In genomic region chr11:20041499-20041898, GRCh38 we compare ENCODE assay signal across 19 cellular contexts.
DNase-seq lines count a peak whose midpoint lies in the region; ATAC-seq, FAIRE-seq and TF ChIP-seq lines count a peak whose summit lies in the region.
"Had no signal": no experiment of that assay in that cellular context is flagged by ENCODE, and none has a peak within 500 bp of the region (broad histone marks: within the 10 kb centered on the region; RNA-seq: fewer than 3 reads in every experiment).

No MANE protein-coding gene starts in this region.

- H3K36me3 Mint-ChIP-seq in MCF 10A (ENCODE audit: insufficient read depth, unreplicated experiment) (peaks cover 100% of the 10 kb centered on the region), WTC11 (peaks cover 51% of the 10 kb centered on the region), type B pancreatic cell (peaks cover 50% of the 10 kb centered on the region)

- WGBS in mammary epithelial cell (ENCODE audit: low coverage, missing lambda C conversion rate), result 67% methylated on average over 3 of the region's 3 CpGs

- no peak for FAIRE-seq in kidney (lab: Jason Lieb, UNC)
- FAIRE-seq: GM18507 had no signal

- ATAC-seq in WTC11 (no peak), HG02884 (IDR thresholded peaks at IDR 0.05; ENCODE audit: unreplicated experiment) (no peak)
- ATAC-seq: HCT116 had no signal

- TF ChIP-seq CTCF in MCF 10A (IDR thresholded peaks at IDR 0.05; ENCODE audit: unreplicated experiment) (no peak), mammary epithelial cell (conservative IDR thresholded peaks at IDR 0.05 in 1 of 2, IDR thresholded peaks at IDR 0.05 in 1 of 2; ENCODE audit: extremely low read depth in 1 of 2, insufficient read depth in 1 of 2, low read depth in 1 of 2, low read length in 2 of 2) (no peak), WTC11 (IDR thresholded peaks at IDR 0.05) (no peak), type B pancreatic cell (conservative IDR thresholded peaks at IDR 0.05) (no peak), kidney (IDR thresholded peaks at IDR 0.05; ENCODE audit: borderline replicate concordance, extremely low read depth, insufficient read depth) (no peak)

- H3K4me2 ChIP-seq in mammary epithelial cell (ENCODE audit: insufficient read depth, low read depth, low read length), result no peak overlapping the region

- H3K27ac ChIP-seq in mammary epithelial cell (ENCODE audit: insufficient read depth, low read depth, low read length) (no peak overlapping the region), kidney (ENCODE audit: low read depth in 2 of 2, low read length in 2 of 2) (peak overlapping the region in 1 of 2 donors; percentile 36)
- H3K27ac ChIP-seq: 22Rv1, GM23248 had no signal

- H3K27me3 ChIP-seq in mammary epithelial cell (ENCODE audit: insufficient read depth, low read length), result no peaks in the 10 kb centered on the region
- H3K27me3 ChIP-seq: MG63 had no signal

- no peak overlapping the region for H3K9ac ChIP-seq in mammary epithelial cell (ENCODE audit: insufficient read depth, low read length)
- H3K9ac ChIP-seq in kidney (ENCODE audit: low read length in 2 of 2), result no peak overlapping the region
- H3K9ac ChIP-seq: GM23248 had no signal

- no peaks in the 10 kb centered on the region for H3K79me2 ChIP-seq in mammary epithelial cell (ENCODE audit: insufficient read depth, low read length)

- CTCF ChIA-PET in MCF 10A (lab: Yijun Ruan, JAX) (interaction anchor here (0.9 to 1.4 kb wide), 7 partner anchors 10 to 314 kb away, joined by 3 to 4 read pairs (median 3); no protein-coding TSS in a partner anchor), mammary epithelial cell (lab: Charles Lee; ENCODE audit: low non-redundant PET) (no interaction called here), WTC11 (lab: Charles Lee) (interaction anchor here (1.0 to 1.3 kb wide), 2 partner anchors 11 to 87 kb away, joined by 3 read pairs; no protein-coding TSS in a partner anchor)

- in situ Hi-C loops in mammary epithelial cell (cut with MboI; ENCODE audit: low sequenced_read_pairs in 2 of 2), result no loop called here

- intact Hi-C loops in MCF 10A (cut with micrococcal nuclease), result no loop called here
- intact Hi-C loops in mammary epithelial cell (cut with micrococcal nuclease), result no loop called here
- intact Hi-C loops in kidney (cut with DNase I), result no loop called here

- H3K27ac Mint-ChIP-seq in MCF 10A (ENCODE audit: low read depth, unreplicated experiment), result peak overlapping the region; percentile 81
- H3K27ac Mint-ChIP-seq in WTC11, result 0 out of 2 replicates have a peak overlapping the region, but pooled peaks have one; percentile 1
- H3K27ac Mint-ChIP-seq in type B pancreatic cell, result peak overlapping the region; percentile 4

- no peaks in the 10 kb centered on the region for H3K27me3 Mint-ChIP-seq in MCF 10A (ENCODE audit: insufficient read depth, unreplicated experiment)
- H3K27me3 Mint-ChIP-seq in WTC11 (ENCODE audit: low read depth), result no peaks in the 10 kb centered on the region
- H3K27me3 Mint-ChIP-seq in type B pancreatic cell, result no peaks in the 10 kb centered on the region

- H4K20me1 ChIP-seq in mammary epithelial cell (ENCODE audit: insufficient read depth, low read length), result no peaks in the 10 kb centered on the region

- POLR2A ChIA-PET in MCF 10A (lab: Yijun Ruan, JAX) (interaction anchor here (0.7 to 23.4 kb wide), 5 partner anchors 14 to 88 kb away, joined by 3 to 691 read pairs (median 3); no protein-coding TSS in a partner anchor), WTC11 (lab: Charles Lee) (interaction anchor here (0.8 kb wide), 1 partner anchor 19 kb away, joined by 3 read pairs; no protein-coding TSS in a partner anchor)

- dilution Hi-C loops in mammary epithelial cell (cut with HindIII; ENCODE audit: low sequenced_read_pairs), result no loop called here

- H3K4me3 ChIP-seq in mammary epithelial cell (replicated peaks in 1 of 3; ENCODE audit: insufficient read depth in 1 of 3, low read depth in 2 of 3, low read length in 3 of 3) (no peak overlapping the region), kidney (ENCODE audit: low read length in 2 of 2) (no peak overlapping the region)
- H3K4me3 ChIP-seq: GM23248, MG63 had no signal

- H3K4me3 Mint-ChIP-seq in MCF 10A (ENCODE audit: unreplicated experiment) (no peak overlapping the region), WTC11 (no peak overlapping the region), type B pancreatic cell (no peak overlapping the region)

- H3K9me3 Mint-ChIP-seq in MCF 10A (ENCODE audit: unreplicated experiment), result no peaks in the 10 kb centered on the region
- H3K9me3 Mint-ChIP-seq in WTC11, result no peaks in the 10 kb centered on the region
- H3K9me3 Mint-ChIP-seq in type B pancreatic cell, result no peaks in the 10 kb centered on the region

- H3K4me1 ChIP-seq in mammary epithelial cell (ENCODE audit: insufficient read depth, low read length) (peaks cover 12% of the 10 kb centered on the region), kidney (ENCODE audit: control insufficient read depth in 1 of 2, insufficient read depth in 1 of 2, low read depth in 1 of 2, low read length in 2 of 2) (peaks cover 0 to 14% of the 10 kb centered on the region in 2 donors)

- BruUV-seq in MCF 10A (replicated peaks; lab: Mats Ljungman, UMichigan), result no TSS peak
- BruUV-seq in mammary epithelial cell (replicated peaks; lab: Mats Ljungman, UMichigan), result no TSS peak

- no peaks in the 10 kb centered on the region for H3K9me3 ChIP-seq in mammary epithelial cell (replicated peaks; ENCODE audit: insufficient read depth, low read length)
- no peaks in the 10 kb centered on the region for H3K9me3 ChIP-seq in kidney (ENCODE audit: control insufficient read depth in 1 of 2, low read length in 2 of 2)
- H3K9me3 ChIP-seq: MG63 had no signal

- no peak overlapping the region for H2AFZ ChIP-seq in mammary epithelial cell (ENCODE audit: low read depth, low read length)
- H2AFZ ChIP-seq: GM23248 had no signal

- DNase-seq in MCF 10A (ENCODE audit: unreplicated experiment) (no peak), mammary epithelial cell (no peak), WTC11 (ENCODE audit: low spot score) (no peak), kidney tubule cell (ENCODE audit: low spot score) (peak; percentile 78), type B pancreatic cell (ENCODE audit: extremely low spot score, unreplicated experiment) (no peak), kidney (no peak)
- no peak for DNase-seq in activated T-cell treated with anti-CD3 and anti-CD28 coated beads, Interleukin-2, amount 50 U/mL, for 48 hours
- DNase-seq: C1 segment of cervical spinal cord; KBM-7; MG63; NCI-H1092 treated with DMSO at 0.1 percent for 48 hours; NCI-H1694 treated with DMSO at 0.1 percent for 48 hours; NCI-H345; NK-92 treated with Interleukin-12 subunit alpha and Interleukin-12 subunit beta, amount 100 ng/mL, for 24 hours had no signal

- H3K36me3 ChIP-seq in mammary epithelial cell (ENCODE audit: insufficient read depth, low read length), result peaks cover 10% of the 10 kb centered on the region
- H3K36me3 ChIP-seq in kidney (ENCODE audit: control insufficient read depth in 1 of 2, insufficient read depth in 2 of 2, low read length in 2 of 2), result no peaks in the 10 kb centered on the region

- H3K4me1 Mint-ChIP-seq in MCF 10A (ENCODE audit: insufficient read depth, unreplicated experiment), result peaks cover 36% of the 10 kb centered on the region
- H3K4me1 Mint-ChIP-seq in WTC11, result peaks cover 45% of the 10 kb centered on the region
- H3K4me1 Mint-ChIP-seq in type B pancreatic cell (ENCODE audit: unreplicated experiment), result peaks cover 58% of the 10 kb centered on the region

TF ChIP-seq in WTC11, 78 proteins besides CTCF, POLR2A, EP300 and RAD21 (continues in another document):
- TF ChIP-seq ZMAT4 (CRISPR knock-in tag; IDR thresholded peaks at IDR 0.05), result no peak
- no peak for TF ChIP-seq JAZF1 (CRISPR knock-in tag; IDR thresholded peaks at IDR 0.05)
- no peak for TF ChIP-seq TP53 (CRISPR knock-in tag; IDR thresholded peaks at IDR 0.05)
- TF ChIP-seq MXD4 (CRISPR knock-in tag; IDR thresholded peaks at IDR 0.05; ENCODE audit: borderline replicate concordance), result no peak
- TF ChIP-seq CREM (CRISPR knock-in tag; IDR thresholded peaks at IDR 0.05), result no peak
- TF ChIP-seq ZNF396 (CRISPR knock-in tag; IDR thresholded peaks at IDR 0.05; ENCODE audit: borderline replicate concordance), result no peak
- no peak for TF ChIP-seq ZNF281 (CRISPR knock-in tag; IDR thresholded peaks at IDR 0.05)
- TF ChIP-seq, protein P1, sequence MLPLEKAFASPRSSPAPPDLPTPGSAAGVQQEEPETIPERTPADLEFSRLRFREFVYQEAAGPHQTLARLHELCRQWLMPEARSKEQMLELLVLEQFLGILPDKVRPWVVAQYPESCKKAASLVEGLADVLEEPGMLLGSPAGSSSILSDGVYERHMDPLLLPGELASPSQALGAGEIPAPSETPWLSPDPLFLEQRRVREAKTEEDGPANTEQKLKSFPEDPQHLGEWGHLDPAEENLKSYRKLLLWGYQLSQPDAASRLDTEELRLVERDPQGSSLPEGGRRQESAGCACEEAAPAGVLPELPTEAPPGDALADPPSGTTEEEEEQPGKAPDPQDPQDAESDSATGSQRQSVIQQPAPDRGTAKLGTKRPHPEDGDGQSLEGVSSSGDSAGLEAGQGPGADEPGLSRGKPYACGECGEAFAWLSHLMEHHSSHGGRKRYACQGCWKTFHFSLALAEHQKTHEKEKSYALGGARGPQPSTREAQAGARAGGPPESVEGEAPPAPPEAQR (CRISPR knock-in tag; IDR thresholded peaks at IDR 0.05), result no peak
- no peak for TF ChIP-seq GTF2I (CRISPR knock-in tag; conservative IDR thresholded peaks at IDR 0.05)

Comparison
In these comparisons a context has a peak if more than half of its experiments do, and no peak if none do; other contexts are left out.
1. H3K27ac Mint-ChIP-seq: peak in every context shown above with its lines; median percentile 81 in MCF 10A; 4 in type B pancreatic cell; 1 in WTC11.